10 cellular contexts compared by ENCODE assay signal in genomic region chr17:50199211-50199633, GRCh38. TPM values are rescaled to one million over a fixed set of nuclear protein-coding genes. Genes with fewer than 3 reads are reported as not detected.
DNase-seq lines count a peak whose midpoint lies in the region; ATAC-seq and TF ChIP-seq lines count a peak whose summit lies in the region.
"Had no signal": no experiment of that assay in that cellular context is flagged by ENCODE, and none has a peak within 500 bp of the region (broad histone marks: within the 10 kb centered on the region; RNA-seq: fewer than 3 reads in every experiment).

No MANE protein-coding gene starts in this region.

- TF ChIP-seq POLR2A in esophagus muscularis mucosa (IDR thresholded peaks at IDR 0.05; ENCODE audit: low read depth): no peak

- H3K27ac Mint-ChIP-seq in nephron progenitor cell: no peak overlapping the region

- CTCF ChIA-PET in A673 (lab: Charles Lee): interaction anchor here (1.5 to 1.6 kb wide), 2 partner anchors 71 to 85 kb away, joined by 7 to 21 read pairs; no protein-coding TSS in a partner anchor

- H3K27ac ChIP-seq in A673 (ENCODE audit: low read depth, low read length, poor library complexity, severe bottlenecking): no peak overlapping the region
- H3K27ac ChIP-seq in esophagus muscularis mucosa (replicated peaks in 1 of 4): peak overlapping the region; percentile 88 to 94 (median 92)

- H3K9me3 ChIP-seq in A673 (ENCODE audit: low read depth, low read length, poor library complexity, severe bottlenecking): no peaks in the 10 kb centered on the region
- H3K9me3 ChIP-seq in NT2/D1 (ENCODE audit: insufficient read depth, low read length): no peaks in the 10 kb centered on the region
- no peaks in the 10 kb centered on the region for H3K9me3 ChIP-seq in esophagus muscularis mucosa

- peaks cover 47% of the 10 kb centered on the region for H3K4me1 Mint-ChIP-seq in nephron progenitor cell

- no TSS peak for BruUV-seq in A673 (replicated peaks; lab: Mats Ljungman, UMichigan)

- peaks cover 19% of the 10 kb centered on the region for H3K27me3 ChIP-seq in A673 (replicated peaks; ENCODE audit: insufficient read depth, low read depth, low read length, poor library complexity)
- peaks cover 25% of the 10 kb centered on the region for H3K27me3 ChIP-seq in NT2/D1 (ENCODE audit: insufficient read depth, insufficient read length)
- H3K27me3 ChIP-seq in esophagus muscularis mucosa: peaks cover 0 to 15% (median 3%) of the 10 kb centered on the region in 4 donors

- H3K4me3 ChIP-seq in A673 (ENCODE audit: low read depth, low read length, poor library complexity, severe bottlenecking): peak overlapping the region; percentile 49
- H3K4me3 ChIP-seq in NT2/D1 (ENCODE audit: insufficient read length, low read depth): peak overlapping the region; percentile 47
- H3K4me3 ChIP-seq in esophagus muscularis mucosa: peak overlapping the region; percentile 51 to 69 (median 58)

- H3K27me3 Mint-ChIP-seq in nephron progenitor cell (ENCODE audit: low read depth, poor library complexity): peaks cover 29% of the 10 kb centered on the region

- H3K4me1 ChIP-seq in A673 (ENCODE audit: insufficient read depth, low read length, poor library complexity, severe bottlenecking) (peaks cover 27% of the 10 kb centered on the region), NT2/D1 (ENCODE audit: insufficient read depth, insufficient read length) (peaks cover 11% of the 10 kb centered on the region), esophagus muscularis mucosa (peaks cover 26 to 94% (median 74%) of the 10 kb centered on the region in 4 donors)

- TF ChIP-seq EP300 in esophagus muscularis mucosa (IDR thresholded peaks at IDR 0.05): no peak

- H3K36me3 Mint-ChIP-seq in nephron progenitor cell (ENCODE audit: low read depth): peaks cover 37% of the 10 kb centered on the region

- no peaks in the 10 kb centered on the region for H3K9me3 Mint-ChIP-seq in nephron progenitor cell

- POLR2A ChIA-PET in A673 (lab: Charles Lee; ENCODE audit: low non-redundant PET): no interaction called here

- no peak for ATAC-seq in HG02759 (IDR thresholded peaks at IDR 0.05; ENCODE audit: unreplicated experiment)

- H3K4me3 Mint-ChIP-seq in nephron progenitor cell: peak overlapping the region; percentile 72

- 22% methylated on average over 17 of the region's 25 CpGs for WGBS in esophagus muscularis mucosa

- peak overlapping the region; percentile 73 for H3K9ac ChIP-seq in NT2/D1 (ENCODE audit: insufficient read length, low read depth)

- TF ChIP-seq CTCF in A673 (conservative IDR thresholded peaks at IDR 0.05; ENCODE audit: low read depth, low read length) (no peak), esophagus muscularis mucosa (IDR thresholded peaks at IDR 0.05) (no peak), nephron progenitor cell (IDR thresholded peaks at IDR 0.05) (no peak)

- DNase-seq in A673 (ENCODE audit: low spot score) (no peak), NT2/D1 (ENCODE audit: low read depth, low spot score) (no peak), esophagus muscularis mucosa (ENCODE audit: extremely low spot score) (no peak), nephron progenitor cell (no peak), putamen (ENCODE audit: low spot score) (no peak), SIG-M5 (lab: John Stamatoyannopoulos, UW) (no peak), NCI-H2196 treated with DMSO at 0.1 percent for 48 hours (lab: John Stamatoyannopoulos, UW; ENCODE audit: unreplicated experiment) (no peak)
- DNase-seq: kidney glomerular epithelial cell, NCI-H187 treated with DMSO at 0.1 percent for 48 hours had no signal

- H3K36me3 ChIP-seq in A673 (ENCODE audit: insufficient read depth, low read length, poor library complexity, severe bottlenecking) (no peaks in the 10 kb centered on the region), NT2/D1 (ENCODE audit: insufficient read depth, insufficient read length, low read length) (peaks cover 51% of the 10 kb centered on the region), esophagus muscularis mucosa (peaks cover 12 to 41% (median 39%) of the 10 kb centered on the region in 4 donors)

- intact Hi-C loops in A673 (cut with micrococcal nuclease; ENCODE audit: unreplicated experiment): no loop called here
- intact Hi-C loops in esophagus muscularis mucosa (cut with DNase I): no loop called here

RNA-seq across cellular contexts. Expression of gene COL1A1, which starts 2.2 kb away (rescaled TPM):
- 24.6 and 44.7 TPM in 2 replicates for total RNA-seq in A673 (2021)
- 100 to 1,000 TPM in 1 of 4 donors, 10 to 100 TPM in 3; 20.7 to 123 (median 41.5) TPM for total RNA-seq in esophagus muscularis mucosa

RNA-seq across cellular contexts. Expression of gene SGCA, which starts 33.4 kb away (rescaled TPM):
- total RNA-seq in A673 (2021) (not detected in 2 replicates), esophagus muscularis mucosa (100 to 1,000 TPM in 1 of 4 donors, 10 to 100 TPM in 3; 72.7 to 145 (median 82.8) TPM)

RNA-seq across cellular contexts. Expression of gene PPP1R9B, which starts 48.7 kb away (rescaled TPM):
- total RNA-seq in A673 (2021) (61.3 and 68.4 TPM in 2 replicates), esophagus muscularis mucosa (10 to 100 TPM; 20.2 to 46.3 (median 37.5) TPM)

Comparison
In these comparisons a context has a peak if more than half of its experiments do, and no peak if none do; other contexts are left out.
1. RNA of gene SGCA, which starts 33.4 kb away (total RNA-seq): 72.7 to 145 TPM in esophagus muscularis mucosa; not detected in A673; every median in the first group is over 10 times any median in the second.
2. Peak in every context shown above with its lines, with median percentiles within 50 percentile points of each other: H3K4me3 ChIP-seq.